ENCODE assay signal across 8 cellular contexts in genomic region chr9:133029994-133030316, GRCh38. TPM values are rescaled to one million over a fixed set of nuclear protein-coding genes. Genes with fewer than 3 reads are reported as not detected.
A peak's percentile ranks its signal among the peaks of the same experiment; 100 is the strongest.
DNase-seq lines count a peak whose midpoint lies in the region; ATAC-seq, FAIRE-seq and TF ChIP-seq lines count a peak whose summit lies in the region.

No MANE protein-coding gene starts in this region.

- 0% methylated on average over 12 of the region's 28 CpGs; no CpG with 5 or more reads in 1 of the 2 donors for WGBS in esophagus squamous epithelium, 2 donors
- WGBS in prostate gland, result 0% methylated on average over 26 of the region's 28 CpGs

- TF ChIP-seq CTCF in Panc1 (IDR thresholded peaks at IDR 0.05) (no peak), esophagus squamous epithelium (IDR thresholded peaks at IDR 0.05) (no peak), prostate gland (IDR thresholded peaks at IDR 0.05) (no peak)

- in situ Hi-C loops in Panc1 (cut with HindIII; ENCODE audit: low pct_unique_long_range_greater_than_20kb, low sequenced_read_pairs), result no loop called here

- no peak for FAIRE-seq in frontal cortex (lab: Jason Lieb, UNC)

- peaks cover 28% of the 10 kb centered on the region for H3K4me1 Mint-ChIP-seq in T-helper 2 cell treated with Interferon-gamma antibody and Interleukin-4, amounts not matched to agents 5 μg/mL and 100 μg/mL, for 36 hours (ENCODE audit: low read depth)

- no peak for DNase-seq in T-helper 2 cell treated with Interferon-gamma antibody and Interleukin-4, amounts not matched to agents 5 μg/mL and 100 μg/mL, for 36 hours (ENCODE audit: low spot score)
- DNase-seq in T-helper 2 cell (no peak), Panc1 (ENCODE audit: low read depth, low spot score) (no peak), esophagus squamous epithelium (lab: John Stamatoyannopoulos, UW) (no peak), prostate gland (ENCODE audit: low spot score) (no peak), NCI-H510A treated with DMSO at 0.1 percent for 48 hours (lab: John Stamatoyannopoulos, UW) (no peak), frontal cortex (ENCODE audit: low spot score in 2 of 2) (no peak)
- DNase-seq in stimulated activated CD4-positive, alpha-beta T cell treated with anti-CD3 and anti-CD28 coated beads, Interleukin-4, amount 100 ng/mL, for 24 hours, result no peak

- peak overlapping the region; percentile 89 for H3K27ac Mint-ChIP-seq in T-helper 2 cell treated with Interferon-gamma antibody and Interleukin-4, amounts not matched to agents 5 μg/mL and 100 μg/mL, for 36 hours

- H3K4me3 ChIP-seq in Panc1 (ENCODE audit: low read depth in 2 of 2, low read length in 2 of 2) (peak overlapping the region; percentile 79 to 87), esophagus squamous epithelium (peak overlapping the region; percentile 56 to 83 (median 77)), prostate gland (peak overlapping the region; percentile 86 to 87)

- TSS peak; percentile 99 for BruUV-seq in Panc1 (replicated peaks; lab: Mats Ljungman, UMichigan)

- H3K9me3 ChIP-seq in Panc1 (ENCODE audit: control insufficient read depth, insufficient read depth, low read depth, low read length) (no peaks in the 10 kb centered on the region), esophagus squamous epithelium (no peaks in the 10 kb centered on the region), prostate gland (no peaks in the 10 kb centered on the region)

- CTCF ChIA-PET in Panc1 (lab: Charles Lee), result interaction anchor here (0.6 kb wide), 2 partner anchors 69 to 497 kb away, joined by 4 read pairs; no protein-coding TSS in a partner anchor

- H3K9me3 Mint-ChIP-seq in T-helper 2 cell treated with Interferon-gamma antibody and Interleukin-4, amounts not matched to agents 5 μg/mL and 100 μg/mL, for 36 hours, result no peaks in the 10 kb centered on the region

- H3K27me3 ChIP-seq in Panc1 (ENCODE audit: control insufficient read depth, insufficient read depth, low read length) (no peaks in the 10 kb centered on the region), esophagus squamous epithelium (no peaks in the 10 kb centered on the region), prostate gland (replicated peaks; ENCODE audit: insufficient read depth) (no peaks in the 10 kb centered on the region)

- no peaks in the 10 kb centered on the region; the same call in 1 of the 2 replicates for H3K36me3 ChIP-seq in Panc1 (ENCODE audit: control insufficient read depth, insufficient read depth, low read length)
- H3K36me3 ChIP-seq in esophagus squamous epithelium, result peaks cover 0 to 8% (median 0%) of the 10 kb centered on the region in 3 donors
- H3K36me3 ChIP-seq in prostate gland, result no peaks in the 10 kb centered on the region

- H3K36me3 Mint-ChIP-seq in T-helper 2 cell treated with Interferon-gamma antibody and Interleukin-4, amounts not matched to agents 5 μg/mL and 100 μg/mL, for 36 hours (ENCODE audit: low read depth), result peaks cover 19% of the 10 kb centered on the region

- H3K4me1 ChIP-seq in Panc1 (ENCODE audit: control insufficient read depth, insufficient read depth, low read length), result no peaks in the 10 kb centered on the region; the same call in 1 of the 2 replicates
- H3K4me1 ChIP-seq in esophagus squamous epithelium, result peaks cover 23 to 50% (median 26%) of the 10 kb centered on the region in 3 donors
- peaks cover 9% of the 10 kb centered on the region for H3K4me1 ChIP-seq in prostate gland (replicated peaks)

- H3K4me3 Mint-ChIP-seq in T-helper 2 cell treated with Interferon-gamma antibody and Interleukin-4, amounts not matched to agents 5 μg/mL and 100 μg/mL, for 36 hours, result peak overlapping the region; percentile 92

- TF ChIP-seq POLR2A in esophagus squamous epithelium (IDR thresholded peaks at IDR 0.05) (no peak), prostate gland (IDR thresholded peaks at IDR 0.05) (no peak)

- H3K27me3 Mint-ChIP-seq in T-helper 2 cell treated with Interferon-gamma antibody and Interleukin-4, amounts not matched to agents 5 μg/mL and 100 μg/mL, for 36 hours (ENCODE audit: low read depth), result no peaks in the 10 kb centered on the region

- ATAC-seq in Panc1, result peak; percentile 38

- intact Hi-C loops in Panc1 (cut with micrococcal nuclease; ENCODE audit: unreplicated experiment) (no loop called here), esophagus squamous epithelium (cut with DNase I) (no loop called here), prostate gland (cut with DNase I) (no loop called here)

- POLR2A ChIA-PET in Panc1 (lab: Charles Lee), result no interaction called here

- H3K27ac ChIP-seq in Panc1 (ENCODE audit: low read length), result peak overlapping the region; percentile 85
- peak overlapping the region; percentile 86 to 95 (median 92) for H3K27ac ChIP-seq in esophagus squamous epithelium
- peak overlapping the region; percentile 88 to 89 for H3K27ac ChIP-seq in prostate gland

RNA-seq across cellular contexts. Expression of gene GTF3C5, which starts 0.8 kb away (rescaled TPM):
- 47.7 TPM for total RNA-seq in Panc1 (2021; ENCODE audit: unreplicated experiment)
- 52.8 TPM for polyA plus RNA-seq in Panc1 (2012; ENCODE audit: insufficient read length)
- total RNA-seq in esophagus squamous epithelium, result 10 to 100 TPM; 48.2 to 55.3 (median 48.9) TPM
- total RNA-seq in prostate gland, result 10 to 100 TPM; 63.1 to 97.2 TPM
- 31.0 TPM for total RNA-seq in frontal cortex

RNA-seq across cellular contexts. Expression of gene CEL, which starts 31.8 kb away (rescaled TPM):
- total RNA-seq in Panc1 (2021; ENCODE audit: unreplicated experiment) (4.3 TPM), esophagus squamous epithelium (1 to 10 TPM; 1.9 to 7.6 (median 3.5) TPM), prostate gland (1 to 10 TPM; 1.7 to 2.8 TPM), frontal cortex (0.41 TPM)
- 0.64 TPM for polyA plus RNA-seq in Panc1 (2012; ENCODE audit: insufficient read length)

RNA-seq across cellular contexts. Expression of gene GFI1B, which starts 51.5 kb away (rescaled TPM):
- total RNA-seq in Panc1 (2021; ENCODE audit: unreplicated experiment) (0.08 TPM), esophagus squamous epithelium (under 1 TPM in 1 of 4 donors, not detected in 3; 0.57 TPM), prostate gland (under 1 TPM in 1 of 2 donors, not detected in 1; 0.85 TPM), frontal cortex (0.41 TPM)
- polyA plus RNA-seq in Panc1 (2012; ENCODE audit: insufficient read length), result not detected
